Comparison of ENCODE assay signal across 32 cellular contexts in the genomic region with DNA sequence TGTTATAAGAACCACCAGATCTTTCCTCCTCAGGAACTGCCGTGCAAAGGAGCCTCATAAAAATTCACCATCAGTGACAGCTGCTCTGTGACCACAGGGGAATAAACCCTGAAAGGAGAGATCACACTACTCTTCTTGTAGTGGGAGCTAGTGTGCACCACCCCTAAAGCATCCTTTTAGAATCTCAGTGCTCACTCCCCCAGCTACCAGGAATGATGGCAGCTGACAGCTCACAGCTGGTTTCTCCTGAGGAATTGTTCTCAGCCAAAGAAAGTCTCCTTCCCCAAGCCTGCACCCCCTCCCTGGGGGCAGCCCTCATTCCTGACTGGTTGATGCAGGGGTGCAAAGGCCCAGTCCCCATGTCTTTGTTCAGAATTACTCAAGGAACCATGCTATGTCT. TPM values are rescaled to one million over a fixed set of nuclear protein-coding genes. Genes with fewer than 3 reads are reported as not detected.
"Had no signal": no experiment of that assay in that cellular context is flagged by ENCODE, and none has a peak within 500 bp of the region (broad histone marks: within the 10 kb centered on the region; RNA-seq: fewer than 3 reads in every experiment).

No MANE protein-coding gene starts in this region.

- ATAC-seq: activated CD4-positive, alpha-beta T cell treated with anti-CD3 and anti-CD28 coated beads for 36 hours; activated CD8-positive, alpha-beta memory T cell treated with anti-CD3 and anti-CD28 coated beads, Interleukin-2, amount 10 ng/mL, durations not matched to agents 7 days and 5 days; activated CD8-positive, alpha-beta T cell treated with anti-CD3 and anti-CD28 coated beads, Interleukin-2, amount 10 ng/mL, durations not matched to agents 7 days and 5 days; activated naive CD8-positive, alpha-beta T cell treated with anti-CD3 and anti-CD28 coated beads, Interleukin-2, amount 50 U/mL, for 24 hours; body of pancreas; effector memory CD8-positive, alpha-beta T cell; esophagus mucosa; heart left ventricle had no signal

- H3K4me1 Mint-ChIP-seq: activated CD4-positive, alpha-beta T cell treated with anti-CD3 and anti-CD28 coated beads for 36 hours; activated CD4-positive, alpha-beta T cell treated with anti-CD3 and anti-CD28 coated beads, Interleukin-2, amount 10 ng/mL, durations not matched to agents 24 days and 14 days; activated CD8-positive, alpha-beta memory T cell treated with anti-CD3 and anti-CD28 coated beads, Interleukin-2, amount 10 ng/mL, durations not matched to agents 7 days and 5 days; activated naive CD4-positive, alpha-beta T cell treated with anti-CD3 and anti-CD28 coated beads, Interleukin-2, amount 50 U/mL, for 24 hours; activated naive CD8-positive, alpha-beta T cell treated with anti-CD3 and anti-CD28 coated beads for 36 hours; activated naive CD8-positive, alpha-beta T cell treated with anti-CD3 and anti-CD28 coated beads, Interleukin-2, amount 50 U/mL, for 24 hours had no signal

- H3K4me3 Mint-ChIP-seq: activated CD4-positive, alpha-beta memory T cell treated with anti-CD3 and anti-CD28 coated beads for 36 hours; activated CD4-positive, alpha-beta T cell treated with anti-CD3 and anti-CD28 coated beads for 36 hours; activated CD4-positive, alpha-beta T cell treated with anti-CD3 and anti-CD28 coated beads, Interleukin-2, amount 10 ng/mL, durations not matched to agents 24 days and 14 days; activated CD8-positive, alpha-beta memory T cell treated with anti-CD3 and anti-CD28 coated beads, Interleukin-2, amount 10 ng/mL, durations not matched to agents 7 days and 5 days; activated CD8-positive, alpha-beta T cell treated with anti-CD3 and anti-CD28 coated beads, Interleukin-2, amount 10 ng/mL, durations not matched to agents 7 days and 5 days; activated naive CD4-positive, alpha-beta T cell treated with anti-CD3 and anti-CD28 coated beads for 36 hours; activated naive CD4-positive, alpha-beta T cell treated with anti-CD3 and anti-CD28 coated beads, Interleukin-2, amount 50 U/mL, for 24 hours; activated naive CD8-positive, alpha-beta T cell treated with anti-CD3 and anti-CD28 coated beads for 36 hours; activated naive CD8-positive, alpha-beta T cell treated with anti-CD3 and anti-CD28 coated beads, Interleukin-2, amount 50 U/mL, for 24 hours; activated T-helper 1 cell treated with anti-CD3 and anti-CD28 coated beads, Interleukin-12 subunit alpha, Interleukin-12 subunit beta, Interleukin-2, Interleukin-4 antibody, amounts not matched to agents 30 ng/mL and 10 ng/mL and 1 ng/mL, durations not matched to agents 14 hours and 24 hours and 36 hours; effector memory CD8-positive, alpha-beta T cell had no signal

- H3K9me3 Mint-ChIP-seq: activated CD4-positive, alpha-beta memory T cell treated with anti-CD3 and anti-CD28 coated beads for 36 hours; activated CD4-positive, alpha-beta T cell treated with anti-CD3 and anti-CD28 coated beads, Interleukin-2, amount 10 ng/mL, durations not matched to agents 24 days and 14 days; activated naive CD4-positive, alpha-beta T cell treated with anti-CD3 and anti-CD28 coated beads for 36 hours; activated naive CD4-positive, alpha-beta T cell treated with anti-CD3 and anti-CD28 coated beads, Interleukin-2, amount 50 U/mL, for 24 hours; activated naive CD8-positive, alpha-beta T cell treated with anti-CD3 and anti-CD28 coated beads for 36 hours; activated naive CD8-positive, alpha-beta T cell treated with anti-CD3 and anti-CD28 coated beads, Interleukin-2, amount 50 U/mL, for 24 hours; activated T-helper 1 cell treated with anti-CD3 and anti-CD28 coated beads, Interleukin-12 subunit alpha, Interleukin-12 subunit beta, Interleukin-2, Interleukin-4 antibody, amounts not matched to agents 30 ng/mL and 10 ng/mL and 1 ng/mL, durations not matched to agents 14 hours and 24 hours and 36 hours; activated T-helper 2 cell treated with anti-CD3 and anti-CD28 coated beads, Interferon-gamma antibody, Interleukin-2, Interleukin-4, amounts not matched to agents 10 μg/mL and 5 μg/mL and 100 μg/mL, durations not matched to agents 14 hours and 24 hours and 36 hours; effector memory CD8-positive, alpha-beta T cell had no signal

- H3K36me3 ChIP-seq: adrenal gland, heart left ventricle had no signal

- DNase-seq: activated CD4-positive, alpha-beta memory T cell treated with anti-CD3 and anti-CD28 coated beads for 36 hours; activated CD4-positive, alpha-beta T cell treated with anti-CD3 and anti-CD28 coated beads for 36 hours; activated CD4-positive, alpha-beta T cell treated with anti-CD3 and anti-CD28 coated beads, Interleukin-2, amount 10 ng/mL, durations not matched to agents 24 days and 14 days; activated CD4-positive, CD25-positive, alpha-beta regulatory T cell; activated CD4-positive, CD25-positive, alpha-beta regulatory T cell treated with anti-CD3 and anti-CD28 coated beads, Interleukin-2, amount 50 U/mL, for 72 hours; activated CD8-positive, alpha-beta memory T cell treated with anti-CD3 and anti-CD28 coated beads, Interleukin-2, amount 10 ng/mL, durations not matched to agents 7 days and 5 days; activated CD8-positive, alpha-beta memory T cell treated with anti-CD3 and anti-CD28 coated beads, Interleukin-2, amount 50 U/mL, for 4 hours; activated CD8-positive, alpha-beta T cell treated with anti-CD3 and anti-CD28 coated beads, Interleukin-2, amount 10 ng/mL, durations not matched to agents 7 days and 5 days; activated effector memory CD4-positive, alpha-beta T cell treated with anti-CD3 and anti-CD28 coated beads, Interleukin-2, amount 50 U/mL, for 16 hours; activated naive CD4-positive, alpha-beta T cell treated with anti-CD3 and anti-CD28 coated beads for 36 hours; activated naive CD8-positive, alpha-beta T cell treated with anti-CD3 and anti-CD28 coated beads for 36 hours; activated naive CD8-positive, alpha-beta T cell treated with anti-CD3 and anti-CD28 coated beads, Interleukin-2, amount 50 U/mL, for 24 hours; activated T-cell treated with anti-CD3 and anti-CD28 coated beads, Interleukin-2, amount 50 U/mL, for 1 hour; activated T-cell treated with anti-CD3 and anti-CD28 coated beads, Interleukin-2, amount 50 U/mL, for 48 hours; adrenal gland; amygdala; aorta; body of pancreas; cortex of kidney; dermis blood vessel endothelial cell; effector CD4-positive, alpha-beta T cell; effector memory CD8-positive, alpha-beta T cell; foreskin fibroblast; heart left ventricle; T-helper 2 cell had no signal

- H3K9me3 ChIP-seq: adrenal gland, body of pancreas, heart left ventricle had no signal

- H3K27me3 Mint-ChIP-seq: activated CD4-positive, alpha-beta T cell treated with anti-CD3 and anti-CD28 coated beads, Interleukin-2, amount 10 ng/mL, durations not matched to agents 24 days and 14 days; activated CD8-positive, alpha-beta memory T cell treated with anti-CD3 and anti-CD28 coated beads, Interleukin-2, amount 10 ng/mL, durations not matched to agents 7 days and 5 days had no signal

- H3K27ac ChIP-seq: adrenal gland, body of pancreas, heart left ventricle had no signal

- H3K27ac Mint-ChIP-seq: activated CD4-positive, alpha-beta memory T cell treated with anti-CD3 and anti-CD28 coated beads for 36 hours; activated CD4-positive, alpha-beta T cell treated with anti-CD3 and anti-CD28 coated beads for 36 hours; activated CD4-positive, alpha-beta T cell treated with anti-CD3 and anti-CD28 coated beads, Interleukin-2, amount 10 ng/mL, durations not matched to agents 24 days and 14 days; activated CD8-positive, alpha-beta memory T cell treated with anti-CD3 and anti-CD28 coated beads, Interleukin-2, amount 10 ng/mL, durations not matched to agents 7 days and 5 days; activated CD8-positive, alpha-beta T cell treated with anti-CD3 and anti-CD28 coated beads, Interleukin-2, amount 10 ng/mL, durations not matched to agents 7 days and 5 days; activated naive CD4-positive, alpha-beta T cell treated with anti-CD3 and anti-CD28 coated beads for 36 hours; activated naive CD4-positive, alpha-beta T cell treated with anti-CD3 and anti-CD28 coated beads, Interleukin-2, amount 50 U/mL, for 24 hours; activated naive CD8-positive, alpha-beta T cell treated with anti-CD3 and anti-CD28 coated beads for 36 hours; activated naive CD8-positive, alpha-beta T cell treated with anti-CD3 and anti-CD28 coated beads, Interleukin-2, amount 50 U/mL, for 24 hours; activated T-helper 1 cell treated with anti-CD3 and anti-CD28 coated beads, Interleukin-12 subunit alpha, Interleukin-12 subunit beta, Interleukin-2, Interleukin-4 antibody, amounts not matched to agents 30 ng/mL and 10 ng/mL and 1 ng/mL, durations not matched to agents 14 hours and 24 hours and 36 hours; activated T-helper 2 cell treated with anti-CD3 and anti-CD28 coated beads, Interferon-gamma antibody, Interleukin-2, Interleukin-4, amounts not matched to agents 10 μg/mL and 5 μg/mL and 100 μg/mL, durations not matched to agents 14 hours and 24 hours and 36 hours; effector memory CD8-positive, alpha-beta T cell had no signal

- H3K36me3 Mint-ChIP-seq: activated CD4-positive, alpha-beta memory T cell treated with anti-CD3 and anti-CD28 coated beads for 36 hours; activated CD8-positive, alpha-beta memory T cell treated with anti-CD3 and anti-CD28 coated beads, Interleukin-2, amount 10 ng/mL, durations not matched to agents 7 days and 5 days; activated naive CD4-positive, alpha-beta T cell treated with anti-CD3 and anti-CD28 coated beads, Interleukin-2, amount 50 U/mL, for 24 hours; activated naive CD8-positive, alpha-beta T cell treated with anti-CD3 and anti-CD28 coated beads for 36 hours had no signal

- H3K4me3 ChIP-seq: adrenal gland, body of pancreas, heart left ventricle had no signal

- H3K27me3 ChIP-seq: adrenal gland, body of pancreas, heart left ventricle had no signal

- H3K4me1 ChIP-seq: adrenal gland, body of pancreas had no signal

RNA-seq across cellular contexts. Expression of a gene that starts 18.7 kb away (rescaled TPM):
- total RNA-seq: activated CD4-positive, alpha-beta memory T cell treated with anti-CD3 and anti-CD28 coated beads for 36 hours; activated CD4-positive, alpha-beta T cell treated with anti-CD3 and anti-CD28 coated beads, Interleukin-2, amount 10 ng/mL, durations not matched to agents 24 days and 14 days; activated CD8-positive, alpha-beta memory T cell treated with anti-CD3 and anti-CD28 coated beads for 36 hours; activated CD8-positive, alpha-beta memory T cell treated with anti-CD3 and anti-CD28 coated beads, Interleukin-2, amount 10 ng/mL, durations not matched to agents 7 days and 5 days; activated CD8-positive, alpha-beta T cell treated with anti-CD3 and anti-CD28 coated beads, Interleukin-2, amount 10 ng/mL, durations not matched to agents 7 days and 5 days; activated naive CD4-positive, alpha-beta T cell treated with anti-CD3 and anti-CD28 coated beads for 36 hours; activated naive CD8-positive, alpha-beta T cell treated with anti-CD3 and anti-CD28 coated beads for 36 hours; activated T-helper 1 cell treated with anti-CD3 and anti-CD28 coated beads, Interleukin-12 subunit alpha, Interleukin-12 subunit beta, Interleukin-2, Interleukin-4 antibody, amounts not matched to agents 30 ng/mL and 10 ng/mL and 1 ng/mL, durations not matched to agents 14 hours and 24 hours and 36 hours; activated T-helper 2 cell treated with anti-CD3 and anti-CD28 coated beads, Interferon-gamma antibody, Interleukin-2, Interleukin-4, amounts not matched to agents 10 μg/mL and 5 μg/mL and 100 μg/mL, durations not matched to agents 14 hours and 24 hours and 36 hours; chondrocyte; T-helper 1 cell treated with Interleukin-12 subunit alpha and Interleukin-12 subunit beta and Interleukin-4 antibody, amounts not matched to agents 30 ng/mL and 1 ng/mL, for 36 hours had no signal
